Comparison of ENCODE assay signal across 8 cellular contexts in genomic region chr1:8015036-8015808, GRCh38. TPM values are rescaled to one million over a fixed set of nuclear protein-coding genes. Genes with fewer than 3 reads are reported as not detected.
A peak's percentile ranks its signal among the peaks of the same experiment; 100 is the strongest.
DNase-seq lines count a peak whose midpoint lies in the region; ATAC-seq and TF ChIP-seq lines count a peak whose summit lies in the region.

No MANE protein-coding gene starts in this region.

- H3K4me3 ChIP-seq in AG10803 (ENCODE audit: low read length), result no peak overlapping the region
- H3K4me3 ChIP-seq in GM12875 (ENCODE audit: low read depth, low read length), result no peak overlapping the region
- peak overlapping the region in 2 of 4 experiments; percentile 6 to 43 for H3K4me3 ChIP-seq in fibroblast of lung (replicated peaks in 1 of 4; ENCODE audit: control extremely low read depth in 1 of 4, insufficient read depth in 1 of 4, low read depth in 3 of 4, low read length in 4 of 4)

- H3K27me3 ChIP-seq in fibroblast of lung (ENCODE audit: control insufficient read depth, insufficient read depth, low read length), result no peaks in the 10 kb centered on the region

- H3K9ac ChIP-seq in fibroblast of lung (ENCODE audit: insufficient read depth, low read length), result no peak overlapping the region

- peak overlapping the region; percentile 29 for H3K27ac ChIP-seq in fibroblast of lung (ENCODE audit: insufficient read depth, low read length)

- no peaks in the 10 kb centered on the region for H3K9me3 Mint-ChIP-seq in naive B cell

- H4K20me1 ChIP-seq in fibroblast of lung (ENCODE audit: control insufficient read depth, extremely low read depth, insufficient read depth, low read length), result no peaks in the 10 kb centered on the region

- no peak overlapping the region for H2AFZ ChIP-seq in fibroblast of lung (ENCODE audit: low read length)

- TF ChIP-seq CTCF in AG10803 (conservative IDR thresholded peaks at IDR 0.05; ENCODE audit: low read length) (peak; percentile 73), GM12875 (IDR thresholded peaks at IDR 0.05; ENCODE audit: borderline replicate concordance, insufficient read depth, low read depth, low read length) (peak; percentile 37; the same call in 1 of the 2 replicates), fibroblast of lung (conservative IDR thresholded peaks at IDR 0.05 in 1 of 2, IDR thresholded peaks at IDR 0.05 in 1 of 2; ENCODE audit: low read depth in 1 of 2, low read length in 2 of 2) (peak; percentile 56 to 64)

- H3K36me3 ChIP-seq in fibroblast of lung (ENCODE audit: control insufficient read depth, insufficient read depth, low read length), result peaks cover 16% of the 10 kb centered on the region

- peak overlapping the region in 1 of 6 donors; percentile 44 for H3K27ac Mint-ChIP-seq in naive B cell

- peak overlapping the region; percentile 6 for H3K4me2 ChIP-seq in fibroblast of lung (ENCODE audit: extremely low read depth, insufficient read depth, low read length)

- H3K4me1 ChIP-seq in fibroblast of lung (ENCODE audit: control insufficient read depth, extremely low read depth, insufficient read depth, low read length), result peaks cover 32% of the 10 kb centered on the region

- H3K27me3 Mint-ChIP-seq in naive B cell, result peaks cover 22 to 39% (median 32%) of the 10 kb centered on the region in 3 donors

- peak; percentile 56 to 67 for ATAC-seq in naive B cell (ENCODE audit: low read depth in 2 of 2)
- ATAC-seq in GM18511 (IDR thresholded peaks at IDR 0.05; ENCODE audit: unreplicated experiment), result no peak
- no peak for ATAC-seq in HG02623 (IDR thresholded peaks at IDR 0.05; ENCODE audit: unreplicated experiment)

- no peaks in the 10 kb centered on the region for H3K9me3 ChIP-seq in fibroblast of lung (ENCODE audit: control insufficient read depth, insufficient read depth, low read depth, low read length)

- H3K4me3 Mint-ChIP-seq in naive B cell, result no peak overlapping the region

- H3K36me3 Mint-ChIP-seq in naive B cell, result no peaks in the 10 kb centered on the region

- peaks cover 69% of the 10 kb centered on the region for H3K79me2 ChIP-seq in fibroblast of lung (ENCODE audit: control insufficient read depth, insufficient read depth, low read length)

- DNase-seq in AG10803 (ENCODE audit: low read depth), result peak; percentile 88
- peak; percentile 78 for DNase-seq in NCI-H2227 (lab: John Stamatoyannopoulos, UW; ENCODE audit: unreplicated experiment)
- peak; percentile 33 for DNase-seq in activated CD4-positive, alpha-beta T cell treated with anti-CD3 and anti-CD28 coated beads for 48 hours
- peak; percentile 86 to 90 for DNase-seq in fibroblast of lung (ENCODE audit: low read depth in 2 of 2)
- DNase-seq in naive B cell, result peak; percentile 37

- peaks cover 0 to 6% (median 4%) of the 10 kb centered on the region in 3 donors for H3K4me1 Mint-ChIP-seq in naive B cell

RNA-seq across cellular contexts. Expression of gene ERRFI1, which starts 10.9 kb away (rescaled TPM):
- total RNA-seq in fibroblast of lung, result 46.2 and 53.9 TPM in 2 replicates
- polyA plus RNA-seq in fibroblast of lung (78.2 and 105 TPM in 2 replicates), naive B cell (ENCODE audit: low read depth in 6 of 6) (1 to 10 TPM in 1 of 6 donors, under 1 TPM in 4, not detected in 1; 0.08 to 1.6 (median 0.77) TPM)
- polyA plus RNA-seq in fibroblast of lung (2012), result 41.8 and 52.6 TPM in 2 replicates
- 8.9 and 27.3 TPM in 2 replicates for polyA minus RNA-seq in fibroblast of lung (ENCODE audit: low replicate concordance)

RNA-seq across cellular contexts. Expression of gene PARK7, which starts 53.7 kb away (rescaled TPM):
- 251 and 264 TPM in 2 replicates for total RNA-seq in fibroblast of lung
- polyA plus RNA-seq in fibroblast of lung (513 and 651 TPM in 2 replicates), naive B cell (ENCODE audit: low read depth in 6 of 6) (100 to 1,000 TPM; 247 to 350 (median 302) TPM)
- polyA plus RNA-seq in fibroblast of lung (2012), result 461 and 544 TPM in 2 replicates
- polyA minus RNA-seq in fibroblast of lung (ENCODE audit: low replicate concordance), result 22.8 and 26.5 TPM in 2 replicates

Comparison
In these comparisons a context has a peak if more than half of its experiments do, and no peak if none do; other contexts are left out.
1. DNase-seq: peak in every context shown above with its lines; median percentile 88 in AG10803; 88 in fibroblast of lung; 78 in NCI-H2227; 37 in naive B cell; 33 in activated CD4-positive, alpha-beta T cell treated with anti-CD3 and anti-CD28 coated beads for 48 hours.
2. ATAC-seq: peak in naive B cell (2 of 2); none in GM18511 (single experiment) and HG02623 (single experiment).
3. RNA of gene ERRFI1, which starts 10.9 kb away (polyA plus RNA-seq): 41.8 to 105 TPM in fibroblast of lung; 0.08 to 1.6 TPM in naive B cell; every median in the first group is over 10 times any median in the second.
4. Peak in every context shown above with its lines, with median percentiles within 50 percentile points of each other: CTCF ChIP-seq.